17 cellular contexts compared by ENCODE assay signal in genomic region chr10:381346-381745, GRCh38.
"Had no signal": no experiment of that assay in that cellular context is flagged by ENCODE, and none has a peak within 500 bp of the region (broad histone marks: within the 10 kb centered on the region; RNA-seq: fewer than 3 reads in every experiment).

No MANE protein-coding gene starts in this region.

- H3K4me1 ChIP-seq: breast epithelium, vagina had no signal

- FAIRE-seq: endometrium had no signal

- DNase-seq: activated naive CD4-positive, alpha-beta T cell treated with anti-CD3 and anti-CD28 coated beads, Interleukin-2, amount 50 U/mL, for 16 hours; anterior cingulate cortex; glutamatergic neuron; mammary epithelial cell; mucosa of descending colon; nephron progenitor cell; stimulated activated CD4-positive, alpha-beta T cell treated with anti-CD3 and anti-CD28 coated beads, Interleukin-4, amount 100 ng/mL, for 1 hour; stimulated activated CD8-positive, alpha-beta memory T cell treated with anti-CD3 and anti-CD28 coated beads, Interleukin-4, amount 100 ng/mL, for 48 hours had no signal

- H3K9me3 Mint-ChIP-seq: nephron progenitor cell; stimulated activated naive CD8-positive, alpha-beta T cell treated with anti-CD3 and anti-CD28 coated beads, Interleukin-15, Interleukin-2, amounts not matched to agents 100 ng/mL and 50 ng/mL, for 24 hours had no signal

- H3K27ac ChIP-seq: breast epithelium, vagina had no signal

- H3K4me3 ChIP-seq: breast epithelium, mucosa of descending colon, vagina had no signal

- ATAC-seq: esophagus mucosa, left colon, mucosa of descending colon, SK-N-SH treated with all-trans-retinoic acid at 6 μM for 48 hours had no signal

- H3K27me3 ChIP-seq: breast epithelium, vagina had no signal

- H3K27ac Mint-ChIP-seq: activated T-helper 1 cell treated with anti-CD3 and anti-CD28 coated beads, Interleukin-12 subunit alpha, Interleukin-12 subunit beta, Interleukin-2, Interleukin-4 antibody, amounts not matched to agents 30 ng/mL and 10 ng/mL and 1 ng/mL, durations not matched to agents 14 hours and 24 hours and 36 hours; nephron progenitor cell; stimulated activated naive CD8-positive, alpha-beta T cell treated with anti-CD3 and anti-CD28 coated beads, Interleukin-15, Interleukin-2, amounts not matched to agents 100 ng/mL and 50 ng/mL, for 24 hours had no signal

- H3K4me3 Mint-ChIP-seq: activated T-helper 1 cell treated with anti-CD3 and anti-CD28 coated beads, Interleukin-12 subunit alpha, Interleukin-12 subunit beta, Interleukin-2, Interleukin-4 antibody, amounts not matched to agents 30 ng/mL and 10 ng/mL and 1 ng/mL, durations not matched to agents 14 hours and 24 hours and 36 hours; nephron progenitor cell; stimulated activated naive CD8-positive, alpha-beta T cell treated with anti-CD3 and anti-CD28 coated beads, Interleukin-15, Interleukin-2, amounts not matched to agents 100 ng/mL and 50 ng/mL, for 24 hours; T-helper 1 cell treated with Interleukin-12 subunit alpha and Interleukin-12 subunit beta and Interleukin-4 antibody, amounts not matched to agents 30 μg/mL and 1 μg/mL, for 36 hours had no signal

- H3K9me3 ChIP-seq: breast epithelium, mucosa of descending colon, vagina had no signal
